16 cellular contexts compared by ENCODE assay signal in genomic region chr3:71862374-71863145, GRCh38.
"Had no signal": no experiment of that assay in that cellular context is flagged by ENCODE, and none has a peak within 500 bp of the region (broad histone marks: within the 10 kb centered on the region; RNA-seq: fewer than 3 reads in every experiment).

No MANE protein-coding gene starts in this region.

- ATAC-seq: activated CD8-positive, alpha-beta memory T cell treated with anti-CD3 and anti-CD28 coated beads, Interleukin-2, amount 10 ng/mL, durations not matched to agents 7 days and 5 days; left lung; mucosa of descending colon; naive thymus-derived CD4-positive, alpha-beta T cell; upper lobe of right lung had no signal

- H3K4me3 ChIP-seq: adrenal gland, esophagus muscularis mucosa, left lung, mucosa of descending colon, ovary, stomach, thoracic aorta, upper lobe of right lung had no signal

- H3K36me3 ChIP-seq: adrenal gland, esophagus muscularis mucosa, left lung, ovary, stomach, thoracic aorta, upper lobe of right lung, WERI-Rb-1 had no signal

- H3K27ac ChIP-seq: adrenal gland, esophagus muscularis mucosa, left lung, ovary, stomach, thoracic aorta, upper lobe of right lung, WERI-Rb-1 had no signal

- H3K9me3 ChIP-seq: adrenal gland, mucosa of descending colon, upper lobe of right lung had no signal

- DNase-seq: activated CD4-positive, alpha-beta memory T cell treated with anti-CD3 and anti-CD28 coated beads for 36 hours; activated CD4-positive, alpha-beta T cell treated with anti-CD3 and anti-CD28 coated beads for 36 hours; activated CD8-positive, alpha-beta memory T cell treated with anti-CD3 and anti-CD28 coated beads, Interleukin-2, amount 10 ng/mL, durations not matched to agents 7 days and 5 days; activated naive CD4-positive, alpha-beta T cell treated with anti-CD3 and anti-CD28 coated beads, Interleukin-2, amount 10 ng/mL, durations not matched to agents 7 days and 5 days; activated T-cell treated with anti-CD3 and anti-CD28 coated beads, Interleukin-2, amount 50 U/mL, for 1 hour; adrenal gland; left lung; mucosa of descending colon; naive thymus-derived CD4-positive, alpha-beta T cell; ovary; stimulated activated CD4-positive, alpha-beta T cell treated with anti-CD3 and anti-CD28 coated beads, Interleukin-1b, Interleukin-23, amount 100 ng/mL, for 48 hours; stomach; upper lobe of right lung; WERI-Rb-1 had no signal

- H3K27me3 ChIP-seq: ovary had no signal

- H3K4me1 ChIP-seq: adrenal gland, esophagus muscularis mucosa, stomach, upper lobe of right lung had no signal
